Comparison of ENCODE assay signal across 8 cellular contexts in the genomic region with DNA sequence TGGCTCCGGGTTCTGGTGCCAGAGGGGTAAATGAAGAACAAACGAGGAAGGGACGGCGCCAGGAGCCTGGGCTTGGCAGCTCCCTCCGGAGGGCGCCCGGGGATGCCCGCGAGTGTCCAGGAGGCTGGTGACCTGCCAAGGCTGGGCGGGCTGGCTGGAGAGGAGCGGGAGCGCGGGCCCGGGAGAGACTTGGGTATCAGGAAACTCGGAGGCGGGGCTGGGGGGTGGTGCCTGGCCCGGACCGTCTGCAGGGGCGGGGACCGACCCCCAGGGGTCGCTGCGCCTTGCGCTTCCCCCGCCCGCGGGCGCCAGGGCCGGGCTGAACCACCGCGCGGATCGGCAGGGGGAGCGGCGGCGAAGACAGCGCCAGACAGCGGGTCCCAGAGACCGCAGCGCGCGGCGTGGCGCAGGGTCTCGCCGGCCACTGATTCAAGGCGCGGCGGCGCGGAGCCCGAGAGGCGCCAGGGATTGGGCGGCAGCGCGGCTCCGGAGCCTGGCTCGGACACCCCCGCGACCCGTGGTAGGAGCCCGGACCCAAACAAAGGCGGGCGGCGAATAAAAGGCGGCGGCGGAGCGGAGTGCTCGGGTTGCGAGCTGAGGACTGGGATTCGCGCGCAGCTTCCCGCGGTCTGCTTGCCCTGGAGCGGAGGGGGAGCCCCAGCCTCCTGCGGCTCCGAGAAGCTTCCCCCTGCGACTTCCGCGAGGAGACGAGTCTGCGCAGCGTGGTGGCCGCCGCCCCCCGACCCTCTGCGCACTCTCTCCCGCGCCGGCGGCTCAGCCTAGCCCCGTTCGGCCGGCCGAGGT. TPM values are rescaled to one million over a fixed set of nuclear protein-coding genes. Genes with fewer than 3 reads are reported as not detected.
A peak's percentile ranks its signal among the peaks of the same experiment; 100 is the strongest.
DNase-seq lines count a peak whose midpoint lies in the region; ATAC-seq, FAIRE-seq and TF ChIP-seq lines count a peak whose summit lies in the region.

A gene with protein sequence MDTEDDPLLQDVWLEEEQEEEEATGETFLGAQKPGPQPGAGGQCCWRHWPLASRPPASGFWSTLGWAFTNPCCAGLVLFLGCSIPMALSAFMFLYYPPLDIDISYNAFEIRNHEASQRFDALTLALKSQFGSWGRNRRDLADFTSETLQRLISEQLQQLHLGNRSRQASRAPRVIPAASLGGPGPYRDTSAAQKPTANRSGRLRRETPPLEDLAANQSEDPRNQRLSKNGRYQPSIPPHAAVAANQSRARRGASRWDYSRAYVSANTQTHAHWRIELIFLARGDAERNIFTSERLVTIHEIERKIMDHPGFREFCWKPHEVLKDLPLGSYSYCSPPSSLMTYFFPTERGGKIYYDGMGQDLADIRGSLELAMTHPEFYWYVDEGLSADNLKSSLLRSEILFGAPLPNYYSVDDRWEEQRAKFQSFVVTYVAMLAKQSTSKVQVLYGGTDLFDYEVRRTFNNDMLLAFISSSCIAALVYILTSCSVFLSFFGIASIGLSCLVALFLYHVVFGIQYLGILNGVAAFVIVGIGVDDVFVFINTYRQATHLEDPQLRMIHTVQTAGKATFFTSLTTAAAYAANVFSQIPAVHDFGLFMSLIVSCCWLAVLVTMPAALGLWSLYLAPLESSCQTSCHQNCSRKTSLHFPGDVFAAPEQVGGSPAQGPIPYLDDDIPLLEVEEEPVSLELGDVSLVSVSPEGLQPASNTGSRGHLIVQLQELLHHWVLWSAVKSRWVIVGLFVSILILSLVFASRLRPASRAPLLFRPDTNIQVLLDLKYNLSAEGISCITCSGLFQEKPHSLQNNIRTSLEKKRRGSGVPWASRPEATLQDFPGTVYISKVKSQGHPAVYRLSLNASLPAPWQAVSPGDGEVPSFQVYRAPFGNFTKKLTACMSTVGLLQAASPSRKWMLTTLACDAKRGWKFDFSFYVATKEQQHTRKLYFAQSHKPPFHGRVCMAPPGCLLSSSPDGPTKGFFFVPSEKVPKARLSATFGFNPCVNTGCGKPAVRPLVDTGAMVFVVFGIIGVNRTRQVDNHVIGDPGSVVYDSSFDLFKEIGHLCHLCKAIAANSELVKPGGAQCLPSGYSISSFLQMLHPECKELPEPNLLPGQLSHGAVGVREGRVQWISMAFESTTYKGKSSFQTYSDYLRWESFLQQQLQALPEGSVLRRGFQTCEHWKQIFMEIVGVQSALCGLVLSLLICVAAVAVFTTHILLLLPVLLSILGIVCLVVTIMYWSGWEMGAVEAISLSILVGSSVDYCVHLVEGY (N-terminal part only) (plus strand): TSS at position 585 of the 804 bp plus-strand sequence. CDS start 21,838 bp downstream, outside the sequence.

- peak within 1 kb of the TSS; percentile 67 for H2AFZ ChIP-seq in endothelial cell of umbilical vein (ENCODE audit: low read depth, low read length)

- dilution Hi-C loops in endothelial cell of umbilical vein (cut with MboI; ENCODE audit: extremely low pct_ligation_motif_present, low sequenced_read_pairs), result no loop called here

- no peaks in the 10 kb centered on the region for H3K36me3 ChIP-seq in endothelial cell of umbilical vein (ENCODE audit: control insufficient read depth in 2 of 2, extremely low read depth in 1 of 2, insufficient read depth in 2 of 2, low read length in 2 of 2)

- peaks cover 3 to 8% of the 10 kb centered on the region in 2 experiments for H3K27me3 ChIP-seq in endothelial cell of umbilical vein (ENCODE audit: control insufficient read depth in 2 of 2, insufficient read depth in 2 of 2, low read length in 2 of 2)

- intact Hi-C loops in endothelial cell of umbilical vein (cut with micrococcal nuclease), result loop anchor here (1.0 to 5.0 kb wide), 3 partner anchors 74 to 258 kb away; a partner anchor contains a TSS

- peaks cover 4% of the 10 kb centered on the region for H3K4me1 ChIP-seq in endothelial cell of umbilical vein (ENCODE audit: control insufficient read depth, extremely low read depth, insufficient read depth, low read length)

- CTCF ChIA-PET in endothelial cell of umbilical vein (lab: Charles Lee), result interaction anchor here (0.8 to 1.8 kb wide), 3 partner anchors 20 to 467 kb away, joined by 3 to 5 read pairs (median 4); a partner anchor contains a TSS

- H3K9ac ChIP-seq in endothelial cell of umbilical vein (replicated peaks; ENCODE audit: extremely low read depth, insufficient read depth, low read length), result peak within 1 kb of the TSS; percentile 85

- H3K4me2 ChIP-seq in endothelial cell of umbilical vein (ENCODE audit: insufficient read depth, low read length), result peak within 1 kb of the TSS; percentile 62

- ATAC-seq in GM19035 (IDR thresholded peaks at IDR 0.05; ENCODE audit: unreplicated experiment), result peak; percentile 78
- peak; percentile 74 for ATAC-seq in HG03571 (IDR thresholded peaks at IDR 0.05; ENCODE audit: unreplicated experiment)

- DNase-seq in AML-193 (lab: John Stamatoyannopoulos, UW) (peak; percentile 72 to 81), NCI-H82 treated with DMSO at 0.1 percent for 48 hours (lab: John Stamatoyannopoulos, UW; ENCODE audit: unreplicated experiment) (peak; percentile 80), endothelial cell of umbilical vein (ENCODE audit: low read depth, low spot score) (peak; percentile 56), mucosa of gallbladder (ENCODE audit: low spot score) (peak; percentile 10)
- peak; percentile 62 for DNase-seq in activated CD8-positive, alpha-beta memory T cell treated with anti-CD3 and anti-CD28 coated beads, Interleukin-2, amount 50 U/mL, for 4 hours
- DNase-seq in stimulated activated CD8-positive, alpha-beta memory T cell treated with anti-CD3 and anti-CD28 coated beads, Interleukin-7, amount 100 ng/mL, for 24 hours (ENCODE audit: low read depth), result peak; percentile 49

- POLR2A ChIA-PET in endothelial cell of umbilical vein (lab: Charles Lee), result no interaction called here

- peak; percentile 84 to 86 for TF ChIP-seq CTCF in endothelial cell of umbilical vein (IDR thresholded peaks at IDR 0.05; ENCODE audit: extremely low read depth in 1 of 2, insufficient read depth in 1 of 2, low read depth in 1 of 2, low read length in 2 of 2)

- peak within 1 kb of the TSS; percentile 55 for H3K27ac ChIP-seq in endothelial cell of umbilical vein (ENCODE audit: insufficient read depth, low read depth, low read length)

- H3K79me2 ChIP-seq in endothelial cell of umbilical vein (ENCODE audit: control insufficient read depth, insufficient read depth, low read length), result no peaks in the 10 kb centered on the region

- no peaks in the 10 kb centered on the region for H4K20me1 ChIP-seq in endothelial cell of umbilical vein (replicated peaks; ENCODE audit: control insufficient read depth, extremely low read depth, insufficient read depth, low read length)

- peak within 1 kb of the TSS; percentile 3 to 53 (median 3) for H3K4me3 ChIP-seq in endothelial cell of umbilical vein (replicated peaks in 1 of 3; ENCODE audit: insufficient read depth in 1 of 3, low read depth in 1 of 3, low read length in 3 of 3)

- TF ChIP-seq POLR2A in endothelial cell of umbilical vein (IDR thresholded peaks at IDR 0.05; ENCODE audit: low read depth, low read length), result no peak

- H3K9me3 ChIP-seq in endothelial cell of umbilical vein (replicated peaks; ENCODE audit: control insufficient read depth, insufficient read depth, low read length), result no peaks in the 10 kb centered on the region

- FAIRE-seq in endothelial cell of umbilical vein (lab: Jason Lieb, UNC), result peak; percentile 77

- no TSS peak for BruUV-seq in endothelial cell of umbilical vein (replicated peaks; lab: Mats Ljungman, UMichigan)

- no peaks in the 10 kb centered on the region for H3K9me1 ChIP-seq in endothelial cell of umbilical vein (replicated peaks; ENCODE audit: control insufficient read depth, extremely low read depth, insufficient read depth, low read length)

TF ChIP-seq in endothelial cell of umbilical vein, 7 proteins besides CTCF, POLR2A, EP300 and RAD21:
- TF ChIP-seq MYC (IDR thresholded peaks at IDR 0.05; ENCODE audit: low read depth, low read length), result no peak
- peak; percentile 3 for TF ChIP-seq EZH2 (IDR thresholded peaks at IDR 0.05; ENCODE audit: borderline replicate concordance, low read depth, low read length, severe bottlenecking)
- TF ChIP-seq JUN (IDR thresholded peaks at IDR 0.05; ENCODE audit: borderline replicate concordance, insufficient read depth, insufficient read length, low read depth), result no peak
- TF ChIP-seq POLR2AphosphoS5 (IDR thresholded peaks at IDR 0.05; ENCODE audit: insufficient read depth, low read depth, low read length), result peak; percentile 36

RNA-seq across cellular contexts. Expression of the gene that starts here (rescaled TPM):
- total RNA-seq in endothelial cell of umbilical vein (0.49 and 0.51 TPM in 2 replicates), mucosa of gallbladder (0.09 TPM)
- 0.24 and 0.26 TPM in 2 replicates for polyA plus RNA-seq in endothelial cell of umbilical vein
- 0.12 and 0.20 TPM in 2 replicates for polyA plus RNA-seq in endothelial cell of umbilical vein (2011; cell fraction: cytosol; rRNA removed)
- 0.29 and 0.60 TPM in 2 replicates for polyA plus RNA-seq in endothelial cell of umbilical vein (2011; cell fraction: nucleus; rRNA removed)
- polyA plus RNA-seq in endothelial cell of umbilical vein (2012), result 0.08 and 0.40 TPM in 2 replicates
- 0.19 and 0.23 TPM in 2 replicates for polyA minus RNA-seq in endothelial cell of umbilical vein
- polyA minus RNA-seq in endothelial cell of umbilical vein (2011; cell fraction: cytosol; rRNA and poly(A)+ RNA removed), result not detected
- 0.24 and 0.48 TPM in 2 replicates for polyA minus RNA-seq in endothelial cell of umbilical vein (2011; cell fraction: nucleus; rRNA and poly(A)+ RNA removed)

Comparison
In these comparisons a context has a peak if more than half of its experiments do, and no peak if none do; other contexts are left out.
1. Peak in every context shown above with its lines: DNase-seq, ATAC-seq, H3K4me3 ChIP-seq and H3K27ac ChIP-seq.
2. Peak in DNase-seq, H3K4me3 ChIP-seq, H3K27ac ChIP-seq, H3K9ac ChIP-seq and H3K4me2 ChIP-seq in endothelial cell of umbilical vein; RNA of the gene not detected or under 1 TPM.
3. Peak in DNase-seq in mucosa of gallbladder; RNA of the gene not detected or under 1 TPM.
4. DNase-seq: peak in every context shown above with its lines; median percentile 80 in NCI-H82 treated with DMSO at 0.1 percent for 48 hours; 76 in AML-193; 62 in activated CD8-positive, alpha-beta memory T cell treated with anti-CD3 and anti-CD28 coated beads, Interleukin-2, amount 50 U/mL, for 4 hours; 56 in endothelial cell of umbilical vein; 49 in stimulated activated CD8-positive, alpha-beta memory T cell treated with anti-CD3 and anti-CD28 coated beads, Interleukin-7, amount 100 ng/mL, for 24 hours; 10 in mucosa of gallbladder.